In the genomic region with DNA sequence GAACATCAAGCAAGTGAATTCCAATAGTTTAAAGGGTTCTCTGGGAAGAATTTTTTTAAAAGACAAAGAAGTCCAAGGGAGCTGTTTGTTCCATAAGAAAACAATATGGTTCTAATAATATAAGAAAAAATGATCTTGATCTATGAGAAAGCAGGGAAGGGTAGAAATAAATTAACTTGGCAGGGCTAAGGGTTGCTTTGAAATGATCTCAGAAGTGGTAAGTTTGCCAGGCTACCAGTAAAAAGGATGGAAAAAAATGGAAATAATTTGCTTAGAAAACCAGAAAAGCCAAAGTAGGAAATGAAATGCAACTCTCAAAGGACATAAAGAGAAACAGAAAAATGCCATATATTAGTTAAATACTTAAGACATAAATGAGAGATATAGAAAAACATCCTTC, we compare ENCODE assay signal across 2 cellular contexts.
TF ChIP-seq lines count a peak whose summit lies in the region.

No MANE protein-coding gene starts in this region.

TF ChIP-seq in HCT116, 20 proteins besides CTCF, POLR2A, EP300 and RAD21:
- no peak for TF ChIP-seq CEBPB (IDR thresholded peaks at IDR 0.05; ENCODE audit: low read depth)
- TF ChIP-seq ZNF274 (IDR thresholded peaks at IDR 0.05; ENCODE audit: low read depth, low read length) = no peak
- TF ChIP-seq JUND (IDR thresholded peaks at IDR 0.05) = no peak

TF ChIP-seq in HEK293T, 16 proteins besides CTCF, POLR2A, EP300 and RAD21:
- TF ChIP-seq SUZ12 (IDR thresholded peaks at IDR 0.05) = no peak
- TF ChIP-seq SP1 (IDR thresholded peaks at IDR 0.05) = no peak
- no peak for TF ChIP-seq BHLHE40 (IDR thresholded peaks at IDR 0.05; ENCODE audit: borderline replicate concordance)
- no peak for TF ChIP-seq FOXM1 (IDR thresholded peaks at IDR 0.05; ENCODE audit: borderline replicate concordance)
- TF ChIP-seq, protein P1, sequence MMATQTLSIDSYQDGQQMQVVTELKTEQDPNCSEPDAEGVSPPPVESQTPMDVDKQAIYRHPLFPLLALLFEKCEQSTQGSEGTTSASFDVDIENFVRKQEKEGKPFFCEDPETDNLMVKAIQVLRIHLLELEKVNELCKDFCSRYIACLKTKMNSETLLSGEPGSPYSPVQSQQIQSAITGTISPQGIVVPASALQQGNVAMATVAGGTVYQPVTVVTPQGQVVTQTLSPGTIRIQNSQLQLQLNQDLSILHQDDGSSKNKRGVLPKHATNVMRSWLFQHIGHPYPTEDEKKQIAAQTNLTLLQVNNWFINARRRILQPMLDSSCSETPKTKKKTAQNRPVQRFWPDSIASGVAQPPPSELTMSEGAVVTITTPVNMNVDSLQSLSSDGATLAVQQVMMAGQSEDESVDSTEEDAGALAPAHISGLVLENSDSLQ (IDR thresholded peaks at IDR 0.05) = no peak
- TF ChIP-seq TARDBP (IDR thresholded peaks at IDR 0.05) = no peak
- TF ChIP-seq LEF1 (IDR thresholded peaks at IDR 0.05; ENCODE audit: borderline replicate concordance) = no peak
- no peak for TF ChIP-seq FOXA1 (IDR thresholded peaks at IDR 0.05)
- TF ChIP-seq FOXK2 (IDR thresholded peaks at IDR 0.05) = no peak
- TF ChIP-seq NFRKB (IDR thresholded peaks at IDR 0.05) = no peak
- TF ChIP-seq ZNF384 (IDR thresholded peaks at IDR 0.05) = no peak
- TF ChIP-seq ARNT (IDR thresholded peaks at IDR 0.05) = no peak
- TF ChIP-seq HDGF (IDR thresholded peaks at IDR 0.05; ENCODE audit: borderline replicate concordance) = no peak
- TF ChIP-seq ELF4 (IDR thresholded peaks at IDR 0.05) = no peak
- TF ChIP-seq CTBP1 (IDR thresholded peaks at IDR 0.05; ENCODE audit: borderline replicate concordance) = no peak
- no peak for TF ChIP-seq L3MBTL2 (conservative IDR thresholded peaks at IDR 0.05)
TF ChIP-seq in HEK293T: peak in this region for 0.
